In the genomic region with DNA sequence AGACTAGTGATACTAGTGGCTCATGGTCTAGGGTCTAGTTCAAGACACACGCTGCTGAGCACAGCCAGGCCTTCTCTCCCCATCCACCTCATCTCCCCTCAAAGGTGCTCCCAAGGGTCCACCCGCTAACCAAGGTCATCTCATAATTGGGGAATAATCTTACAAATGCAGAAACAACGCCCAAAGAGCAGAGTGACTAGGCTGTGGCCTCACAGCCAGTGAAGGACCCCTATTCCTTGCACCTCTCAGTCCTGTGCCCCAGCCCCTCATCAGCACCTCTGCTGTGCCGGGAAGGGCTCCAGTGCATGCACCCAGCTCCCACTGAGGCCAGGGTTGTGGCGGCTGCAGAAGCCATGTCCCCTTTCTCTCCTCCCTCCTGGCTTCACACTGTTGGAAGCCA, we compare ENCODE assay signal across 31 cellular contexts.
"Had no signal": no experiment of that assay in that cellular context is flagged by ENCODE, and none has a peak within 500 bp of the region (broad histone marks: within the 10 kb centered on the region; RNA-seq: fewer than 3 reads in every experiment).

No MANE protein-coding gene starts in this region.

- H3K36me3 Mint-ChIP-seq: activated CD4-positive, alpha-beta memory T cell treated with anti-CD3 and anti-CD28 coated beads for 36 hours; activated naive CD4-positive, alpha-beta T cell treated with anti-CD3 and anti-CD28 coated beads, Interleukin-2, amount 50 U/mL, for 72 hours had no signal

- H2AFZ ChIP-seq: parathyroid adenoma had no signal

- H3K9me3 ChIP-seq: breast epithelium, esophagus muscularis mucosa, heart left ventricle, lower lobe of right lung, stomach, thyroid gland, upper lobe of left lung, vagina had no signal

- H3K4me3 Mint-ChIP-seq: activated CD4-positive, alpha-beta memory T cell treated with anti-CD3 and anti-CD28 coated beads for 36 hours; activated CD4-positive, alpha-beta T cell treated with anti-CD3 and anti-CD28 coated beads, Interleukin-2, amount 10 ng/mL, durations not matched to agents 24 days and 14 days; activated T-cell treated with anti-CD3 and anti-CD28 coated beads, Interleukin-2, amount 50 U/mL, for 72 hours; nephron progenitor cell; stimulated activated naive B cell treated with anti-CD40 and anti-IgM and Interleukin-4, amounts not matched to agents 10 μg/mL and 1 μg/mL and 100 μg/mL, for 72 hours had no signal

- H3K27ac ChIP-seq: foreskin keratinocyte, lower lobe of right lung, parathyroid adenoma, thyroid gland had no signal

- H3K27me3 ChIP-seq: breast epithelium, stomach, thyroid gland, upper lobe of left lung, vagina had no signal

- H3K4me3 ChIP-seq: breast epithelium, esophagus muscularis mucosa, heart left ventricle, lower lobe of right lung, stomach, thyroid gland, upper lobe of left lung, vagina had no signal

- H3K27ac Mint-ChIP-seq: activated CD4-positive, alpha-beta memory T cell treated with anti-CD3 and anti-CD28 coated beads for 36 hours; activated CD4-positive, alpha-beta T cell treated with anti-CD3 and anti-CD28 coated beads, Interleukin-2, amount 10 ng/mL, durations not matched to agents 24 days and 14 days; activated naive CD4-positive, alpha-beta T cell treated with anti-CD3 and anti-CD28 coated beads, Interleukin-2, amount 50 U/mL, for 72 hours; activated T-cell treated with anti-CD3 and anti-CD28 coated beads, Interleukin-2, amount 50 U/mL, for 72 hours; nephron progenitor cell; stimulated activated naive B cell treated with anti-CD40 and anti-IgM and Interleukin-4, amounts not matched to agents 10 μg/mL and 1 μg/mL and 100 μg/mL, for 72 hours had no signal

- H3K9ac ChIP-seq: parathyroid adenoma had no signal

- H3K79me2 ChIP-seq: parathyroid adenoma had no signal

- H3K4me1 ChIP-seq: foreskin keratinocyte, parathyroid adenoma had no signal

- H3K9me3 Mint-ChIP-seq: activated CD4-positive, alpha-beta memory T cell treated with anti-CD3 and anti-CD28 coated beads for 36 hours; activated CD4-positive, alpha-beta T cell treated with anti-CD3 and anti-CD28 coated beads, Interleukin-2, amount 10 ng/mL, durations not matched to agents 24 days and 14 days; activated naive CD4-positive, alpha-beta T cell treated with anti-CD3 and anti-CD28 coated beads, Interleukin-2, amount 50 U/mL, for 72 hours; activated T-cell treated with anti-CD3 and anti-CD28 coated beads, Interleukin-2, amount 50 U/mL, for 72 hours; nephron progenitor cell had no signal

- ATAC-seq: activated naive CD4-positive, alpha-beta T cell treated with anti-CD3 and anti-CD28 coated beads, Interleukin-2, amount 50 U/mL, for 72 hours; activated T-cell treated with anti-CD3 and anti-CD28 coated beads, Interleukin-2, amount 50 U/mL, for 72 hours; foreskin keratinocyte; heart left ventricle; left colon; lower lobe of right lung; right cardiac atrium; stimulated activated naive B cell treated with anti-CD40 and anti-IgM and Interleukin-4, amounts not matched to agents 10 μg/mL and 1 μg/mL and 100 μg/mL, for 72 hours had no signal

- H3K36me3 ChIP-seq: breast epithelium, esophagus muscularis mucosa, heart left ventricle, lower lobe of right lung, stomach, thyroid gland, upper lobe of left lung, vagina had no signal

- DNase-seq: activated CD4-positive, alpha-beta memory T cell treated with anti-CD3 and anti-CD28 coated beads for 36 hours; activated CD4-positive, alpha-beta T cell treated with anti-CD3 and anti-CD28 coated beads, Interleukin-2, amount 10 ng/mL, durations not matched to agents 24 days and 14 days; activated CD4-positive, CD25-positive, alpha-beta regulatory T cell treated with anti-CD3 and anti-CD28 coated beads, Interleukin-2, amount 50 U/mL, for 72 hours; activated CD8-positive, alpha-beta memory T cell treated with anti-CD3 and anti-CD28 coated beads, Interleukin-2, amount 50 U/mL, for 4 hours; activated naive CD4-positive, alpha-beta T cell; activated T-cell treated with anti-CD3 and anti-CD28 coated beads, Interleukin-2, amount 50 U/mL, for 72 hours; central memory CD4-positive, alpha-beta T cell; dermis blood vessel endothelial cell; effector CD4-positive, alpha-beta T cell; foreskin keratinocyte; heart left ventricle; hypothalamus; immature natural killer cell; kidney; left colon; lower lobe of right lung; mesenchymal stem cell; nephron progenitor cell; nucleus accumbens; stimulated activated CD4-positive, alpha-beta T cell treated with anti-CD3 and anti-CD28 coated beads, Interleukin-15, amount 100 ng/mL, for 24 hours; stimulated activated CD4-positive, alpha-beta T cell treated with anti-CD3 and anti-CD28 coated beads, Interleukin-2, amount 100 ng/mL, for 24 hours; stimulated activated naive B cell treated with anti-CD40 and anti-IgM and Interleukin-4, amounts not matched to agents 10 μg/mL and 1 μg/mL and 100 μg/mL, for 72 hours; stomach; thyroid gland; upper lobe of left lung had no signal
